Comparison of ENCODE assay signal across 22 cellular contexts in the genomic region with DNA sequence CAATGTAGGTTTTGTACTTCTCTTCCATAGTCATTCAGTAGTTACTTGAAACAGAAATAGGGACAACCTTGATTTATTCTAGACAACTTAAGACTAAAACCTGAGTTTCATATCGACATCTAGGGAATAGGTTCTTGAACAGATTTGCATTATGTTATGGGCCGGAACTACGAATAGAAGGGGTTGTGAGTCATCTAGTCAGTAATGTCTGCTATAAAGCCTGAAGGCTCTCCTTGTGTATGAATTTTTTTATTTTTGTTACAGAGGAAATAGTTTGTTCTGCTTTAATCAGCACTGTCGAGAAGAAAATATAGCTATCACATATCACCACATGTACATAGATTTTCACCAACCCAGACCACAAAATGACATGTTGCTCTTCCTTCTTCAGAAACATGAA. TPM values are rescaled to one million over a fixed set of nuclear protein-coding genes. Genes with fewer than 3 reads are reported as not detected.
DNase-seq lines count a peak whose midpoint lies in the region; ATAC-seq and TF ChIP-seq lines count a peak whose summit lies in the region.
"Had no signal": no experiment of that assay in that cellular context is flagged by ENCODE, and none has a peak within 500 bp of the region (broad histone marks: within the 10 kb centered on the region; RNA-seq: fewer than 3 reads in every experiment).

No MANE protein-coding gene starts in this region.

- H3K9me3 ChIP-seq in OCI-LY3 (ENCODE audit: insufficient read depth, low read length), result no peaks in the 10 kb centered on the region
- H3K9me3 ChIP-seq: BLaER1 had no signal

- H3K4me3 ChIP-seq in OCI-LY3 (ENCODE audit: low read length), result no peak overlapping the region
- H3K4me3 ChIP-seq: BLaER1, GM23248, K562 had no signal

- H3K4me1 Mint-ChIP-seq in WTC11, result peaks cover 6% of the 10 kb centered on the region
- H3K4me1 Mint-ChIP-seq: CD14-positive monocyte; CD4-positive, alpha-beta memory T cell had no signal

- no peaks in the 10 kb centered on the region for H4K20me1 ChIP-seq in OCI-LY3 (ENCODE audit: insufficient read depth, low read length)
- H4K20me1 ChIP-seq: BLaER1 had no signal

- CTCF ChIA-PET in WTC11 (lab: Charles Lee), result no interaction called here

- H3K27ac ChIP-seq in OCI-LY3 (ENCODE audit: low read length) (peak overlapping the region; percentile 43; the same call in 1 of the 2 replicates), caudate nucleus (ENCODE audit: low read depth, low read length) (peak overlapping the region; percentile 36)
- H3K27ac ChIP-seq: BLaER1, GM23248, HL-60 had no signal

- H3K79me2 ChIP-seq in OCI-LY3 (ENCODE audit: low read length), result no peaks in the 10 kb centered on the region

- ATAC-seq in GM18868 (IDR thresholded peaks at IDR 0.05; ENCODE audit: unreplicated experiment) (peak; percentile 59), WTC11 (no peak), HG02852 (IDR thresholded peaks at IDR 0.05; ENCODE audit: unreplicated experiment) (no peak)
- ATAC-seq: K562 had no signal

- H3K4me3 Mint-ChIP-seq in WTC11, result no peak overlapping the region
- H3K4me3 Mint-ChIP-seq: CD14-positive monocyte; CD4-positive, alpha-beta memory T cell had no signal

- peaks cover 26% of the 10 kb centered on the region for H3K4me1 ChIP-seq in OCI-LY3 (ENCODE audit: low read length)
- H3K4me1 ChIP-seq: BLaER1 had no signal

- POLR2A ChIA-PET in WTC11 (lab: Charles Lee), result no interaction called here

- DNase-seq in COLO829 (ENCODE audit: low spot score) (peak; percentile 68), caudate nucleus (lab: John Stamatoyannopoulos, UW) (no peak), WTC11 (ENCODE audit: low spot score) (no peak), NCI-H82 (lab: John Stamatoyannopoulos, UW) (no peak), kidney tubule cell (ENCODE audit: low spot score) (no peak)
- DNase-seq: 8988T; Calu3; CD4-positive, alpha-beta memory T cell; DMS79 treated with DMSO at 0.1 percent for 48 hours; GF-D8; GM23248; HCEC 1CT; IMR-90 had no signal

- no peak overlapping the region for H3K27ac Mint-ChIP-seq in WTC11
- H3K27ac Mint-ChIP-seq: CD4-positive, alpha-beta memory T cell had no signal

- H3K27me3 Mint-ChIP-seq in WTC11 (ENCODE audit: low read depth), result peaks cover 3% of the 10 kb centered on the region

- no peaks in the 10 kb centered on the region for H3K36me3 Mint-ChIP-seq in WTC11
- H3K36me3 Mint-ChIP-seq: CD14-positive monocyte; CD4-positive, alpha-beta memory T cell had no signal

- no peaks in the 10 kb centered on the region for H3K27me3 ChIP-seq in OCI-LY3 (ENCODE audit: low read depth, low read length)
- H3K27me3 ChIP-seq: BLaER1 had no signal

- TF ChIP-seq CTCF in OCI-LY3 (IDR thresholded peaks at IDR 0.05; ENCODE audit: low read depth, low read length) (no peak), WTC11 (IDR thresholded peaks at IDR 0.05) (no peak)

- peak overlapping the region; percentile 64 for H2AFZ ChIP-seq in OCI-LY3 (ENCODE audit: low read depth, low read length)
- H2AFZ ChIP-seq: GM23248 had no signal

- no peaks in the 10 kb centered on the region for H3K36me3 ChIP-seq in OCI-LY3 (replicated peaks; ENCODE audit: low read depth, low read length)
- H3K36me3 ChIP-seq: BLaER1 had no signal

- peak overlapping the region; percentile 45 for H3K4me2 ChIP-seq in OCI-LY3 (ENCODE audit: low read length)
- H3K4me2 ChIP-seq: BLaER1 had no signal

- H3K9me3 Mint-ChIP-seq in WTC11, result no peaks in the 10 kb centered on the region
- H3K9me3 Mint-ChIP-seq: CD4-positive, alpha-beta memory T cell had no signal

- no peak overlapping the region for H3K9ac ChIP-seq in OCI-LY3 (ENCODE audit: low read length)
- H3K9ac ChIP-seq: BLaER1, GM23248 had no signal

TF ChIP-seq in WTC11, 78 proteins besides CTCF, POLR2A, EP300 and RAD21:
- TF ChIP-seq NFE2L1 (CRISPR knock-in tag; IDR thresholded peaks at IDR 0.05), result no peak
- no peak for TF ChIP-seq ZNF396 (CRISPR knock-in tag; IDR thresholded peaks at IDR 0.05; ENCODE audit: borderline replicate concordance)
- TF ChIP-seq EMX1 (CRISPR knock-in tag; IDR thresholded peaks at IDR 0.05), result no peak
- no peak for TF ChIP-seq ZNF219 (CRISPR knock-in tag; IDR thresholded peaks at IDR 0.05; ENCODE audit: borderline replicate concordance)
- no peak for TF ChIP-seq TCF7 (CRISPR knock-in tag; IDR thresholded peaks at IDR 0.05; ENCODE audit: low read depth)
- TF ChIP-seq NFATC4 (CRISPR knock-in tag; IDR thresholded peaks at IDR 0.05), result no peak
- no peak for TF ChIP-seq HMGA2 (CRISPR knock-in tag; IDR thresholded peaks at IDR 0.05)
- no peak for TF ChIP-seq NR2C2 (CRISPR knock-in tag; IDR thresholded peaks at IDR 0.05)
- TF ChIP-seq PRRX2 (CRISPR knock-in tag; IDR thresholded peaks at IDR 0.05), result no peak
- TF ChIP-seq, protein P1, sequence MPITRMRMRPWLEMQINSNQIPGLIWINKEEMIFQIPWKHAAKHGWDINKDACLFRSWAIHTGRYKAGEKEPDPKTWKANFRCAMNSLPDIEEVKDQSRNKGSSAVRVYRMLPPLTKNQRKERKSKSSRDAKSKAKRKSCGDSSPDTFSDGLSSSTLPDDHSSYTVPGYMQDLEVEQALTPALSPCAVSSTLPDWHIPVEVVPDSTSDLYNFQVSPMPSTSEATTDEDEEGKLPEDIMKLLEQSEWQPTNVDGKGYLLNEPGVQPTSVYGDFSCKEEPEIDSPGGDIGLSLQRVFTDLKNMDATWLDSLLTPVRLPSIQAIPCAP (CRISPR knock-in tag; IDR thresholded peaks at IDR 0.05), result no peak
- no peak for TF ChIP-seq ETV6 (CRISPR knock-in tag; IDR thresholded peaks at IDR 0.05)
- TF ChIP-seq GTF2I (CRISPR knock-in tag; conservative IDR thresholded peaks at IDR 0.05), result no peak
- no peak for TF ChIP-seq JAZF1 (CRISPR knock-in tag; IDR thresholded peaks at IDR 0.05)
- no peak for TF ChIP-seq GABPB1 (CRISPR knock-in tag; IDR thresholded peaks at IDR 0.05)

RNA-seq across cellular contexts. Expression of gene TRIM43, which starts 17.3 kb away (rescaled TPM):
- total RNA-seq in WTC11 (2021), result 0.11 TPM in 1 of 3 replicates, not detected in the others
- total RNA-seq: A673; Calu3; CD4-positive, alpha-beta memory T cell; GM23248; H4; IMR-90; K562 had no signal
